In genomic region chr21:31098576-31099005, GRCh38 we compare ENCODE assay signal across 8 cellular contexts.
DNase-seq lines count a peak whose midpoint lies in the region; ATAC-seq and TF ChIP-seq lines count a peak whose summit lies in the region.

No MANE protein-coding gene starts in this region.

- no peak overlapping the region for H3K4me3 Mint-ChIP-seq in activated CD4-positive, alpha-beta T cell treated with anti-CD3 and anti-CD28 coated beads, Interleukin-2, amount 10 ng/mL, durations not matched to agents 7 days and 5 days

- ATAC-seq in HG03135 (IDR thresholded peaks at IDR 0.05; ENCODE audit: unreplicated experiment) (peak; percentile 61), HG02763 (IDR thresholded peaks at IDR 0.05; ENCODE audit: unreplicated experiment) (no peak)

- peak overlapping the region; percentile 57 for H3K9ac ChIP-seq in mesenchymal stem cell (ENCODE audit: low read length)

- peak overlapping the region; percentile 86 for H2AFZ ChIP-seq in mesenchymal stem cell (ENCODE audit: low read depth, low read length)

- no peak overlapping the region for H3K27ac Mint-ChIP-seq in activated CD4-positive, alpha-beta T cell treated with anti-CD3 and anti-CD28 coated beads, Interleukin-2, amount 10 ng/mL, durations not matched to agents 7 days and 5 days

- no peak overlapping the region for H2BK15ac ChIP-seq in mesenchymal stem cell (ENCODE audit: low read depth, poor library complexity, severe bottlenecking)

- H3K4me1 Mint-ChIP-seq in activated CD4-positive, alpha-beta T cell treated with anti-CD3 and anti-CD28 coated beads, Interleukin-2, amount 10 ng/mL, durations not matched to agents 7 days and 5 days, result peaks cover 26% of the 10 kb centered on the region

- H2BK5ac ChIP-seq in mesenchymal stem cell (ENCODE audit: low read depth, low read length, poor library complexity, severe bottlenecking), result no peak overlapping the region

- peaks cover 7% of the 10 kb centered on the region for H3K9me3 Mint-ChIP-seq in activated CD4-positive, alpha-beta T cell treated with anti-CD3 and anti-CD28 coated beads, Interleukin-2, amount 10 ng/mL, durations not matched to agents 7 days and 5 days

- H2AK5ac ChIP-seq in mesenchymal stem cell (ENCODE audit: low read length, severe bottlenecking), result no peak overlapping the region

- H3K36me3 ChIP-seq in mesenchymal stem cell (ENCODE audit: control insufficient read depth in 1 of 2, insufficient read depth in 2 of 2, low read depth in 1 of 2, low read length in 2 of 2), result no peaks in the 10 kb centered on the region

- no peak overlapping the region for H3K23ac ChIP-seq in mesenchymal stem cell (ENCODE audit: low read length in 2 of 2)

- no peak overlapping the region for H4K8ac ChIP-seq in mesenchymal stem cell (ENCODE audit: low read length)

- DNase-seq in GM10266 (ENCODE audit: extremely low spot score), result peak; percentile 57
- peak; percentile 33 for DNase-seq in NCI-H526 treated with DMSO at 0.1 percent for 48 hours (lab: John Stamatoyannopoulos, UW)
- DNase-seq in activated CD4-positive, alpha-beta T cell treated with anti-CD3 and anti-CD28 coated beads, Interleukin-2, amount 10 ng/mL, durations not matched to agents 7 days and 5 days, result peak; percentile 77
- peak; percentile 11 to 53 for DNase-seq in dermis microvascular lymphatic vessel endothelial cell (ENCODE audit: low read depth in 2 of 2)
- DNase-seq in mesenchymal stem cell, result peak; percentile 65
- peak; percentile 51 to 68 for DNase-seq in stimulated activated CD8-positive, alpha-beta memory T cell treated with anti-CD3 and anti-CD28 coated beads, Interleukin-2, amount 100 ng/mL, for 48 hours (ENCODE audit: low read depth in 2 of 2)

- CTCF ChIA-PET in activated CD4-positive, alpha-beta T cell treated with anti-CD3 and anti-CD28 coated beads, Interleukin-2, amount 10 ng/mL, durations not matched to agents 7 days and 5 days (lab: Charles Lee), result interaction anchor here (0.7 to 2.6 kb wide), 6 partner anchors 11 to 510 kb away, joined by 3 to 12 read pairs (median 4); no protein-coding TSS in a partner anchor

- H3K27me3 Mint-ChIP-seq in activated CD4-positive, alpha-beta T cell treated with anti-CD3 and anti-CD28 coated beads, Interleukin-2, amount 10 ng/mL, durations not matched to agents 7 days and 5 days, result peaks cover 4% of the 10 kb centered on the region

- no peak overlapping the region for H3K4me2 ChIP-seq in mesenchymal stem cell (ENCODE audit: low read length, poor library complexity, severe bottlenecking)

- POLR2A ChIA-PET in activated CD4-positive, alpha-beta T cell treated with anti-CD3 and anti-CD28 coated beads, Interleukin-2, amount 10 ng/mL, durations not matched to agents 7 days and 5 days (lab: Charles Lee), result no interaction called here

- H3K18ac ChIP-seq in mesenchymal stem cell (ENCODE audit: low read depth in 1 of 2, low read length in 2 of 2), result no peak overlapping the region

- no peak overlapping the region for H3K14ac ChIP-seq in mesenchymal stem cell (ENCODE audit: low read length in 2 of 2)

- no peak overlapping the region for H3K27ac ChIP-seq in mesenchymal stem cell (ENCODE audit: low read length, poor library complexity, severe bottlenecking)

- no peaks in the 10 kb centered on the region for H3K9me3 ChIP-seq in mesenchymal stem cell (ENCODE audit: control insufficient read depth, low read length)

- WGBS in mesenchymal stem cell, result 19% methylated on average over 23 of the region's 23 CpGs

- peaks cover 0 to 13% of the 10 kb centered on the region in 2 experiments for H3K27me3 ChIP-seq in mesenchymal stem cell (ENCODE audit: control insufficient read depth in 1 of 2, insufficient read depth in 1 of 2, low read length in 2 of 2)

- H3K36me3 Mint-ChIP-seq in activated CD4-positive, alpha-beta T cell treated with anti-CD3 and anti-CD28 coated beads, Interleukin-2, amount 10 ng/mL, durations not matched to agents 7 days and 5 days (ENCODE audit: low read depth), result peaks cover 3% of the 10 kb centered on the region

- H3K4me3 ChIP-seq in mesenchymal stem cell (ENCODE audit: insufficient read depth in 1 of 2, low read depth in 1 of 2, low read length in 2 of 2), result no peak overlapping the region

- no peak overlapping the region for H3K4ac ChIP-seq in mesenchymal stem cell (ENCODE audit: low read depth in 1 of 2, low read length in 2 of 2)

- TF ChIP-seq CTCF in GM10266 (IDR thresholded peaks at IDR 0.05; ENCODE audit: control insufficient read depth, insufficient read depth, low read depth, missing control alignments), result peak; percentile 88

- H3K4me1 ChIP-seq in mesenchymal stem cell (ENCODE audit: control insufficient read depth, insufficient read depth, low read depth, low read length), result peaks cover 1% of the 10 kb centered on the region

- no peak overlapping the region for H2BK12ac ChIP-seq in mesenchymal stem cell (ENCODE audit: low read length in 2 of 2)

- H2BK120ac ChIP-seq in mesenchymal stem cell (ENCODE audit: low read depth, low read length), result no peak overlapping the region

- H4K91ac ChIP-seq in mesenchymal stem cell (ENCODE audit: low read length), result no peak overlapping the region

- no peaks in the 10 kb centered on the region for H3K79me1 ChIP-seq in mesenchymal stem cell (replicated peaks; ENCODE audit: low read length, poor library complexity, severe bottlenecking)
